In the genomic region with DNA sequence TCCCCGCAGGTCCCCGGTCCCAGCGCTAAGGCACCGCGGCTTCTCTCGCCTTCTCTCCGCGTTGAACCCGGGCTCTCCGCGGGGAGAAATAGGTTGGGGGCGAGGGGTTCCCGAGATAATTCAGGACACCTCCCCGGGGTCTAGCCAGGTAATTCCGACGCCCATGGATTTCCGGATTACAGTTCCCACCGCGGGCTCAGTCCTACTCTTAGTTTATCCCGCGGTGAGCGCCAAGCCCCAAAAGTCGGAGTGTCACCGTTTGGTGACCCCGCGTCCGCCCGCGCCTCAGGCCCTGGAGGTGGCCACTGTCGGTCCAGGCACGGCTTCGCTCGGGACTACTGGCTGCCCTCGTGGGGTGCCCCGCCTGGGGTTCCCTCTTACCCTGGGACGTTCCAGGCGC, we compare ENCODE assay signal across 6 cellular contexts. TPM values are rescaled to one million over a fixed set of nuclear protein-coding genes. Genes with fewer than 3 reads are reported as not detected.
"Had no signal": no experiment of that assay in that cellular context is flagged by ENCODE, and none has a peak within 500 bp of the region (broad histone marks: within the 10 kb centered on the region; RNA-seq: fewer than 3 reads in every experiment).

No MANE protein-coding gene starts in this region.

RNA-seq across cellular contexts. Expression of a gene that starts 56.8 kb away (rescaled TPM):
- total RNA-seq: activated B cell treated with CpG ODN at 0.5 μM for 24 hours, kidney, mucosa of descending colon, prostate gland, Right ventricle myocardium superior, skeletal muscle tissue had no signal
